In genomic region chr6:151869787-151870186, GRCh38 we compare ENCODE assay signal across 1 cellular context.
TF ChIP-seq lines count a peak whose summit lies in the region.

No MANE protein-coding gene starts in this region.

TF ChIP-seq in GM23338, 12 proteins besides CTCF, POLR2A, EP300 and RAD21 (continued from another document):
- TF ChIP-seq, protein P1, sequence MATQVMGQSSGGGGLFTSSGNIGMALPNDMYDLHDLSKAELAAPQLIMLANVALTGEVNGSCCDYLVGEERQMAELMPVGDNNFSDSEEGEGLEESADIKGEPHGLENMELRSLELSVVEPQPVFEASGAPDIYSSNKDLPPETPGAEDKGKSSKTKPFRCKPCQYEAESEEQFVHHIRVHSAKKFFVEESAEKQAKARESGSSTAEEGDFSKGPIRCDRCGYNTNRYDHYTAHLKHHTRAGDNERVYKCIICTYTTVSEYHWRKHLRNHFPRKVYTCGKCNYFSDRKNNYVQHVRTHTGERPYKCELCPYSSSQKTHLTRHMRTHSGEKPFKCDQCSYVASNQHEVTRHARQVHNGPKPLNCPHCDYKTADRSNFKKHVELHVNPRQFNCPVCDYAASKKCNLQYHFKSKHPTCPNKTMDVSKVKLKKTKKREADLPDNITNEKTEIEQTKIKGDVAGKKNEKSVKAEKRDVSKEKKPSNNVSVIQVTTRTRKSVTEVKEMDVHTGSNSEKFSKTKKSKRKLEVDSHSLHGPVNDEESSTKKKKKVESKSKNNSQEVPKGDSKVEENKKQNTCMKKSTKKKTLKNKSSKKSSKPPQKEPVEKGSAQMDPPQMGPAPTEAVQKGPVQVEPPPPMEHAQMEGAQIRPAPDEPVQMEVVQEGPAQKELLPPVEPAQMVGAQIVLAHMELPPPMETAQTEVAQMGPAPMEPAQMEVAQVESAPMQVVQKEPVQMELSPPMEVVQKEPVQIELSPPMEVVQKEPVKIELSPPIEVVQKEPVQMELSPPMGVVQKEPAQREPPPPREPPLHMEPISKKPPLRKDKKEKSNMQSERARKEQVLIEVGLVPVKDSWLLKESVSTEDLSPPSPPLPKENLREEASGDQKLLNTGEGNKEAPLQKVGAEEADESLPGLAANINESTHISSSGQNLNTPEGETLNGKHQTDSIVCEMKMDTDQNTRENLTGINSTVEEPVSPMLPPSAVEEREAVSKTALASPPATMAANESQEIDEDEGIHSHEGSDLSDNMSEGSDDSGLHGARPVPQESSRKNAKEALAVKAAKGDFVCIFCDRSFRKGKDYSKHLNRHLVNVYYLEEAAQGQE (IDR thresholded peaks at IDR 0.05; ENCODE audit: unreplicated experiment), result no peak
- no peak for TF ChIP-seq STAT1 (IDR thresholded peaks at IDR 0.05; ENCODE audit: unreplicated experiment)
- no peak for TF ChIP-seq CREB1 (CRISPR knock-in tag; IDR thresholded peaks at IDR 0.05; ENCODE audit: low read depth)
- TF ChIP-seq EZH2 (IDR thresholded peaks at IDR 0.05; ENCODE audit: low read depth, unreplicated experiment), result no peak
- TF ChIP-seq ZNF462 (CRISPR knock-in tag; IDR thresholded peaks at IDR 0.05), result no peak
- TF ChIP-seq ZNF331 (CRISPR knock-in tag; IDR thresholded peaks at IDR 0.05; ENCODE audit: low read depth), result no peak
- TF ChIP-seq NANOG (IDR thresholded peaks at IDR 0.05; ENCODE audit: borderline replicate concordance), result no peak
- TF ChIP-seq ETS1 (IDR thresholded peaks at IDR 0.05), result no peak
- no peak for TF ChIP-seq POLR2AphosphoS5 (IDR thresholded peaks at IDR 0.05; ENCODE audit: low read depth)
- no peak for TF ChIP-seq ZNF114 (CRISPR knock-in tag; IDR thresholded peaks at IDR 0.05)
- TF ChIP-seq JUNB (IDR thresholded peaks at IDR 0.05; ENCODE audit: unreplicated experiment), result no peak
